ENCODE assay signal across 1 cellular context in the genomic region with DNA sequence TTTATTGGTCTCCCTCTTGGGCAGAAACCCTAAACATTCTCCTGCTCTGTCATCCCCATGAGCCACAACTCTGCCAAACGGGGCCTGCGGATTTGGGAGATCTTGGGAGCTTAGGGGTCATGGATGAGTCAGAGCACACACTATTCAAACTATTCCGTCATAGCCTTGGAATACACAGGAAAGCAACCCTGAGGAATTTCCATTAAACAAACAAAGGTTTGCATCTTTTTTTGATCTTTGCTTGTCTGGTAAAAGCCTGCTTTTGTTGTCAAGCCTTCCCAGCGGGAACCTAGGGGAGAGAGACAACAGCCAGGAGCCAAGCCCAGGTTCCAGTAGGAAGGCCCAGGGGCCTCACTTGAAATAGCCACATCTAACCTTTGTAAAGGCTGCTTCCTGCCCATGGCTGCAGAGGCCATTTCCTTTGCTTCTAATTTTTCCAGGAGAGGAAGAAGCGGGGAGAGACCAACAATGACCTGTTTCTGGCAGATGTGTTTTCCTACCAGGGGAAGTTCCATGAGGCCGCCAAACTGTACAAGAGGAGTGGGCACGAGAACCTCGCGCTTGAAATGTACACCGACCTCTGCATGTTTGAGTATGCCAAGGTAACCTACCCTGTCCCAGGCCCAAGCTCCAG.
A peak's percentile ranks its signal among the peaks of the same experiment; 100 is the strongest.
TF ChIP-seq lines count a peak whose summit lies in the region.

No MANE protein-coding gene starts in this region.

TF ChIP-seq in endothelial cell of umbilical vein, 7 proteins besides CTCF, POLR2A, EP300 and RAD21:
- TF ChIP-seq GATA2 (IDR thresholded peaks at IDR 0.05; ENCODE audit: insufficient read depth, insufficient read length, low read depth, low read length) (peak; percentile 2), JUN (IDR thresholded peaks at IDR 0.05; ENCODE audit: borderline replicate concordance, insufficient read depth, insufficient read length, low read depth) (peak; percentile 69), FOS (IDR thresholded peaks at IDR 0.05; ENCODE audit: borderline replicate concordance, insufficient read depth, low read length) (peak; percentile 52), POLR2AphosphoS5 (IDR thresholded peaks at IDR 0.05; ENCODE audit: insufficient read depth, low read depth, low read length) (peak; percentile 12)
